In genomic region chr11:117081908-117082307, GRCh38 we compare ENCODE assay signal across 27 cellular contexts. TPM values are rescaled to one million over a fixed set of nuclear protein-coding genes. Genes with fewer than 3 reads are reported as not detected.
A peak's percentile ranks its signal among the peaks of the same experiment; 100 is the strongest.
DNase-seq lines count a peak whose midpoint lies in the region; ATAC-seq, FAIRE-seq and TF ChIP-seq lines count a peak whose summit lies in the region.
"Had no signal": no experiment of that assay in that cellular context is flagged by ENCODE, and none has a peak within 500 bp of the region (broad histone marks: within the 10 kb centered on the region; RNA-seq: fewer than 3 reads in every experiment).

No MANE protein-coding gene starts in this region.

- H3K9ac ChIP-seq in endodermal cell (ENCODE audit: extremely low read depth, low read length, poor library complexity, severe bottlenecking) (no peak overlapping the region), neural progenitor cell (no peak overlapping the region), smooth muscle cell (ENCODE audit: low read depth) (no peak overlapping the region)

- H3K4me1 Mint-ChIP-seq in endodermal cell (peaks cover 22% of the 10 kb centered on the region), neural progenitor cell (peaks cover 24% of the 10 kb centered on the region)

- intact Hi-C loops in PC-9 (cut with micrococcal nuclease; ENCODE audit: unreplicated experiment): no loop called here

- H2AFZ ChIP-seq in PC-9: no peak overlapping the region
- no peak overlapping the region for H2AFZ ChIP-seq in neural progenitor cell (replicated peaks)
- no peak overlapping the region for H2AFZ ChIP-seq in smooth muscle cell (ENCODE audit: low read depth)

- peaks cover 17% of the 10 kb centered on the region for H4K20me1 ChIP-seq in PC-9 (ENCODE audit: insufficient read depth)
- H4K20me1 ChIP-seq in neural progenitor cell (ENCODE audit: low read depth): peaks cover 37% of the 10 kb centered on the region
- peaks cover 100% of the 10 kb centered on the region for H4K20me1 ChIP-seq in smooth muscle cell (ENCODE audit: low read depth)

- H3K9me2 ChIP-seq in PC-9 (ENCODE audit: insufficient read depth): no peaks in the 10 kb centered on the region

- ATAC-seq in GM21515 (IDR thresholded peaks at IDR 0.05; ENCODE audit: unreplicated experiment): no peak
- ATAC-seq: GM12878; lower lobe of right lung; stimulated activated memory B cell treated with anti-CD40 and anti-IgM and Interleukin-4, amounts not matched to agents 10 μg/mL and 1 μg/mL and 100 μg/mL, for 72 hours had no signal

- no peaks in the 10 kb centered on the region for H3K9me3 ChIP-seq in PC-9 (ENCODE audit: insufficient read depth, low read depth)
- H3K9me3 ChIP-seq in endodermal cell (ENCODE audit: control insufficient read depth, low read length): no peaks in the 10 kb centered on the region
- H3K9me3 ChIP-seq in neural progenitor cell (ENCODE audit: low read depth): peaks cover 3% of the 10 kb centered on the region
- H3K9me3 ChIP-seq in smooth muscle cell (replicated peaks; ENCODE audit: low read depth): no peaks in the 10 kb centered on the region
- H3K9me3 ChIP-seq: esophagus muscularis mucosa, lower lobe of right lung, neutrophil, tibial artery had no signal

- H3K4me3 Mint-ChIP-seq in endodermal cell (no peak overlapping the region), neural progenitor cell (no peak overlapping the region)
- H3K4me3 Mint-ChIP-seq: activated naive CD4-positive, alpha-beta T cell treated with anti-CD3 and anti-CD28 coated beads, Interleukin-2, amount 10 ng/mL, durations not matched to agents 7 days and 5 days; stimulated activated memory B cell treated with anti-CD40 and anti-IgM and Interleukin-4, amounts not matched to agents 10 μg/mL and 1 μg/mL and 100 μg/mL, for 72 hours had no signal

- no TSS peak for BruUV-seq in PC-9 (replicated peaks; lab: Mats Ljungman, UMichigan)

- no peak overlapping the region for H3K27ac ChIP-seq in PC-9
- no peak overlapping the region for H3K27ac ChIP-seq in endodermal cell (ENCODE audit: low read depth, low read length)
- H3K27ac ChIP-seq in neural progenitor cell: no peak overlapping the region
- H3K27ac ChIP-seq in smooth muscle cell (ENCODE audit: low read depth): no peak overlapping the region
- H3K27ac ChIP-seq: esophagus muscularis mucosa, lower lobe of right lung, neutrophil, skin epidermis had no signal

- 96 to 100% methylated on average over 1 of the region's 1 CpG for WGBS in endodermal cell (ENCODE audit: insufficient coverage in 1 of 2, insufficient read length in 1 of 2), 2 experiments
- WGBS in smooth muscle cell (ENCODE audit: low lambda C conversion rate): 100% methylated on average over 1 of the region's 1 CpG

- H3K27me3 ChIP-seq in PC-9 (ENCODE audit: insufficient read depth, low read depth) (no peaks in the 10 kb centered on the region), endodermal cell (ENCODE audit: control insufficient read depth, insufficient read depth, low read length, poor library complexity, severe bottlenecking) (no peaks in the 10 kb centered on the region), neural progenitor cell (no peaks in the 10 kb centered on the region), H7 (ENCODE audit: control insufficient read depth, insufficient read depth, low read length) (no peaks in the 10 kb centered on the region), smooth muscle cell (ENCODE audit: low read depth) (no peaks in the 10 kb centered on the region)
- H3K27me3 ChIP-seq: esophagus muscularis mucosa, neutrophil, tibial artery had no signal

- H3K79me2 ChIP-seq in PC-9 (ENCODE audit: low read depth) (peaks cover 92% of the 10 kb centered on the region), neural progenitor cell (ENCODE audit: low read depth) (peaks cover 100% of the 10 kb centered on the region), smooth muscle cell (ENCODE audit: low read depth) (peaks cover 92% of the 10 kb centered on the region)

- FAIRE-seq in GM12892 (lab: Jason Lieb, UNC): peak; percentile 5
- FAIRE-seq: GM12878, H54, keratinocyte had no signal

- POLR2A ChIA-PET in PC-9 (lab: Charles Lee; ENCODE audit: unreplicated experiment): no interaction called here

- H3K4me2 ChIP-seq in PC-9: no peak overlapping the region
- H3K4me2 ChIP-seq in neural progenitor cell: no peak overlapping the region
- H3K4me2 ChIP-seq in smooth muscle cell: no peak overlapping the region

- H3K36me3 Mint-ChIP-seq in endodermal cell (ENCODE audit: low read depth): peaks cover 6% of the 10 kb centered on the region
- H3K36me3 Mint-ChIP-seq in neural progenitor cell: peaks cover 8% of the 10 kb centered on the region

- DNase-seq in GM12892 (ENCODE audit: insufficient read length): no peak
- DNase-seq in PC-9: peak in 1 of 2 experiments; percentile 17
- no peak for DNase-seq in endodermal cell
- DNase-seq in neural progenitor cell (ENCODE audit: low spot score): no peak
- DNase-seq in H7: no peak
- no peak for DNase-seq in central memory CD4-positive, alpha-beta T cell
- no peak for DNase-seq in smooth muscle cell (lab: John Stamatoyannopoulos, UW; ENCODE audit: unreplicated experiment)
- DNase-seq: activated CD4-positive, alpha-beta T cell treated with anti-CD3 and anti-CD28 coated beads for 1 hour; activated naive CD4-positive, alpha-beta T cell treated with anti-CD3 and anti-CD28 coated beads, Interleukin-2, amount 10 ng/mL, durations not matched to agents 7 days and 5 days; activated T-cell treated with anti-CD3 and anti-CD28 coated beads, Interleukin-2, amount 50 U/mL, for 48 hours; amygdala; CD4-positive, alpha-beta memory T cell; cerebellar nuclear complex; effector CD4-positive, alpha-beta T cell; lower lobe of right lung; NCI-H1417; NCI-H524; stimulated activated CD4-positive, alpha-beta T cell treated with anti-CD3 and anti-CD28 coated beads, Interleukin-2, amount 100 ng/mL, for 24 hours; tibial artery had no signal

- TF ChIP-seq POLR2A in GM12892 (IDR thresholded peaks at IDR 0.05; ENCODE audit: low read depth, low read length): no peak

- CTCF ChIA-PET in PC-9 (lab: Charles Lee): no interaction called here

- H3K9me3 Mint-ChIP-seq in endodermal cell (no peaks in the 10 kb centered on the region), neural progenitor cell (peaks cover 4% of the 10 kb centered on the region)
- H3K9me3 Mint-ChIP-seq: activated naive CD4-positive, alpha-beta T cell treated with anti-CD3 and anti-CD28 coated beads, Interleukin-2, amount 10 ng/mL, durations not matched to agents 7 days and 5 days; stimulated activated memory B cell treated with anti-CD40 and anti-IgM and Interleukin-4, amounts not matched to agents 10 μg/mL and 1 μg/mL and 100 μg/mL, for 72 hours had no signal

- peaks cover 13% of the 10 kb centered on the region; the same call in 1 of the 2 replicates for H3F3A ChIP-seq in PC-9 (ENCODE audit: insufficient read depth, low read depth)
- H3F3A ChIP-seq in neural progenitor cell (ENCODE audit: low read depth): peaks cover 35% of the 10 kb centered on the region
- H3F3A ChIP-seq in smooth muscle cell (ENCODE audit: low read depth): no peaks in the 10 kb centered on the region

- no peak overlapping the region for H3K4me3 ChIP-seq in PC-9
- no peak overlapping the region for H3K4me3 ChIP-seq in endodermal cell (ENCODE audit: low read length)
- no peak overlapping the region for H3K4me3 ChIP-seq in neural progenitor cell
- no peak overlapping the region for H3K4me3 ChIP-seq in H7 (ENCODE audit: insufficient read depth, low read depth, low read length)
- no peak overlapping the region for H3K4me3 ChIP-seq in smooth muscle cell
- H3K4me3 ChIP-seq: esophagus muscularis mucosa, GM12878, lower lobe of right lung, skin epidermis, tibial artery had no signal

- H3K36me3 ChIP-seq in PC-9 (ENCODE audit: low read depth) (no peaks in the 10 kb centered on the region), endodermal cell (ENCODE audit: control insufficient read depth, insufficient read depth, low read length) (no peaks in the 10 kb centered on the region), neural progenitor cell (no peaks in the 10 kb centered on the region), H7 (replicated peaks; ENCODE audit: control insufficient read depth, insufficient read depth, low read length) (no peaks in the 10 kb centered on the region), smooth muscle cell (ENCODE audit: low read depth) (no peaks in the 10 kb centered on the region)
- H3K36me3 ChIP-seq: esophagus muscularis mucosa, lower lobe of right lung, neutrophil, tibial artery had no signal

- peak; percentile 30; the same call in 1 of the 2 replicates for TF ChIP-seq CTCF in PC-9 (conservative IDR thresholded peaks at IDR 0.05)
- TF ChIP-seq CTCF in endodermal cell (conservative IDR thresholded peaks at IDR 0.05): peak; percentile 49
- TF ChIP-seq CTCF in neural progenitor cell (IDR thresholded peaks at IDR 0.05): peak; percentile 3
- no peak for TF ChIP-seq CTCF in smooth muscle cell (IDR thresholded peaks at IDR 0.05; ENCODE audit: borderline replicate concordance, insufficient read depth, poor library complexity, severe bottlenecking)

- H3K4me1 ChIP-seq in PC-9 (replicated peaks; ENCODE audit: insufficient read depth): peaks cover 22% of the 10 kb centered on the region
- peaks cover 8% of the 10 kb centered on the region for H3K4me1 ChIP-seq in endodermal cell (ENCODE audit: control insufficient read depth, insufficient read depth, low read length)
- H3K4me1 ChIP-seq in neural progenitor cell: peaks cover 44% of the 10 kb centered on the region
- H3K4me1 ChIP-seq in smooth muscle cell (ENCODE audit: low read depth): peaks cover 42% of the 10 kb centered on the region

- H3K27ac Mint-ChIP-seq in endodermal cell (no peak overlapping the region), neural progenitor cell (no peak overlapping the region)
- H3K27ac Mint-ChIP-seq: activated naive CD4-positive, alpha-beta T cell treated with anti-CD3 and anti-CD28 coated beads, Interleukin-2, amount 10 ng/mL, durations not matched to agents 7 days and 5 days; stimulated activated memory B cell treated with anti-CD40 and anti-IgM and Interleukin-4, amounts not matched to agents 10 μg/mL and 1 μg/mL and 100 μg/mL, for 72 hours had no signal

- no peaks in the 10 kb centered on the region for H3K27me3 Mint-ChIP-seq in endodermal cell (ENCODE audit: insufficient read depth)
- peaks cover 3% of the 10 kb centered on the region for H3K27me3 Mint-ChIP-seq in neural progenitor cell (ENCODE audit: insufficient read depth, low read depth)
- H3K27me3 Mint-ChIP-seq: activated naive CD4-positive, alpha-beta T cell treated with anti-CD3 and anti-CD28 coated beads, Interleukin-2, amount 10 ng/mL, durations not matched to agents 7 days and 5 days; CD4-positive, alpha-beta memory T cell; stimulated activated memory B cell treated with anti-CD40 and anti-IgM and Interleukin-4, amounts not matched to agents 10 μg/mL and 1 μg/mL and 100 μg/mL, for 72 hours had no signal

RNA-seq across cellular contexts. Expression of gene SIK3, which starts 16.3 kb away (rescaled TPM):
- polyA plus RNA-seq in GM12892 (2012; ENCODE audit: missing spikeins): 17.6 TPM
- total RNA-seq in PC-9 (2021) (28.6 and 30.2 TPM in 2 replicates), endodermal cell (10 to 100 TPM; 37.2 to 43.5 TPM), neural progenitor cell (ENCODE audit: low replicate concordance) (19.7 and 24.4 TPM in 2 replicates), smooth muscle cell (8.7 and 11.9 TPM in 2 replicates)
- polyA plus RNA-seq in endodermal cell (2013, experiment 1 of 2): 19.5 TPM
- 19.3 TPM for polyA plus RNA-seq in endodermal cell (2013, experiment 2 of 2)
- total RNA-seq in H7 (2014; rRNA removed; shearing (Covaris generic)): 14.4 and 17.5 TPM in 2 replicates
- polyA plus RNA-seq in smooth muscle cell: 11.0 and 11.8 TPM in 2 replicates
